ENCODE assay signal across 8 cellular contexts in genomic region chr22:43014062-43014875, GRCh38. TPM values are rescaled to one million over a fixed set of nuclear protein-coding genes. Genes with fewer than 3 reads are reported as not detected.
DNase-seq lines count a peak whose midpoint lies in the region; ATAC-seq and TF ChIP-seq lines count a peak whose summit lies in the region.

No MANE protein-coding gene starts in this region.

- peak overlapping the region; percentile 82 for H3K27ac ChIP-seq in psoas muscle

- no peak for DNase-seq in BJ (ENCODE audit: low read depth)
- DNase-seq in GM20000 (ENCODE audit: low spot score), result peak; percentile 64
- DNase-seq in NCI-H2171 (lab: John Stamatoyannopoulos, UW), result peak; percentile 72
- DNase-seq in activated gamma-delta T cell (lab: John Stamatoyannopoulos, UW), result peak; percentile 34
- DNase-seq in head of caudate nucleus, result peak in 27 of 42 donors; percentile 9 to 59 (median 32)
- DNase-seq in psoas muscle, result peak; percentile 45 to 74
- DNase-seq in hepatic stellate cell (ENCODE audit: low spot score), result no peak
- no peak for DNase-seq in NCI-H526 treated with DMSO at 0.1 percent for 48 hours (lab: John Stamatoyannopoulos, UW)

- TF ChIP-seq CTCF in BJ (IDR thresholded peaks at IDR 0.05; ENCODE audit: insufficient read depth, low read depth, low read length) (no peak), GM20000 (IDR thresholded peaks at IDR 0.05; ENCODE audit: extremely low read depth, missing control alignments) (no peak), psoas muscle (IDR thresholded peaks at IDR 0.05) (no peak)

- CTCF ChIA-PET in BJ (lab: Yijun Ruan, JAX), result interaction anchor here (0.7 to 2.6 kb wide), 4 partner anchors 10 to 147 kb away, joined by 3 to 10 read pairs (median 4); no protein-coding TSS in a partner anchor

- H3K4me3 ChIP-seq in BJ (ENCODE audit: low read depth, low read length), result peak overlapping the region; percentile 55
- peak overlapping the region; percentile 80 for H3K4me3 ChIP-seq in psoas muscle

- H3K36me3 ChIP-seq in BJ (ENCODE audit: control insufficient read depth, insufficient read depth, low read length) (no peaks in the 10 kb centered on the region), psoas muscle (ENCODE audit: insufficient read depth in 1 of 2, low read depth in 1 of 2) (no peaks in the 10 kb centered on the region)

- intact Hi-C loops in head of caudate nucleus (cut with DNase I) (loop anchor here (2.0 kb wide), 1 partner anchor 157 kb away; the partner anchor contains the start of gene ARFGAP3), psoas muscle (cut with DNase I) (loop anchor here in 1 of 2 donors (5.0 kb wide), 2 partner anchors 73 to 107 kb away; partner anchors contain the start of gene TTLL1)

- 2 to 3% (median 2%) methylated on average over 33 to 45 of the region's 47 CpGs for WGBS in psoas muscle, 3 donors

- POLR2A ChIA-PET in BJ (lab: Charles Lee), result interaction anchor here (1.3 kb wide), 1 partner anchor 19 kb away, joined by 4 read pairs; no protein-coding TSS in a partner anchor

- peak; percentile 17 to 53 (median 31) for ATAC-seq in psoas muscle

- peaks cover 15% of the 10 kb centered on the region for H3K4me1 ChIP-seq in psoas muscle

- H3K27me3 ChIP-seq in BJ (ENCODE audit: control insufficient read depth, insufficient read depth, low read length) (no peaks in the 10 kb centered on the region), psoas muscle (ENCODE audit: insufficient read depth in 3 of 3, low read length in 2 of 3) (no peaks in the 10 kb centered on the region)

- no peaks in the 10 kb centered on the region for H3K9me3 ChIP-seq in psoas muscle

RNA-seq across cellular contexts. Expression of gene PACSIN2, which starts 0.7 kb away (rescaled TPM):
- polyA plus RNA-seq in BJ (2011; rRNA removed) (64.4 and 86.3 TPM in 2 replicates), psoas muscle (10 to 100 TPM; 21.0 to 31.4 (median 26.0) TPM)
- 20.5 and 26.6 TPM in 2 replicates for polyA minus RNA-seq in BJ (2011; rRNA and poly(A)+ RNA removed)
- 10 to 100 TPM; 27.9 to 52.2 (median 38.4) TPM for total RNA-seq in psoas muscle

Comparison
In these comparisons a context has a peak if more than half of its experiments do, and no peak if none do; other contexts are left out.
1. DNase-seq: peak in GM20000 (single experiment), NCI-H2171 (single experiment), activated gamma-delta T cell (single experiment), head of caudate nucleus (27 of 42) and psoas muscle (2 of 2); none in BJ (single experiment), hepatic stellate cell (single experiment) and NCI-H526 treated with DMSO at 0.1 percent for 48 hours (single experiment).